In the genomic region with DNA sequence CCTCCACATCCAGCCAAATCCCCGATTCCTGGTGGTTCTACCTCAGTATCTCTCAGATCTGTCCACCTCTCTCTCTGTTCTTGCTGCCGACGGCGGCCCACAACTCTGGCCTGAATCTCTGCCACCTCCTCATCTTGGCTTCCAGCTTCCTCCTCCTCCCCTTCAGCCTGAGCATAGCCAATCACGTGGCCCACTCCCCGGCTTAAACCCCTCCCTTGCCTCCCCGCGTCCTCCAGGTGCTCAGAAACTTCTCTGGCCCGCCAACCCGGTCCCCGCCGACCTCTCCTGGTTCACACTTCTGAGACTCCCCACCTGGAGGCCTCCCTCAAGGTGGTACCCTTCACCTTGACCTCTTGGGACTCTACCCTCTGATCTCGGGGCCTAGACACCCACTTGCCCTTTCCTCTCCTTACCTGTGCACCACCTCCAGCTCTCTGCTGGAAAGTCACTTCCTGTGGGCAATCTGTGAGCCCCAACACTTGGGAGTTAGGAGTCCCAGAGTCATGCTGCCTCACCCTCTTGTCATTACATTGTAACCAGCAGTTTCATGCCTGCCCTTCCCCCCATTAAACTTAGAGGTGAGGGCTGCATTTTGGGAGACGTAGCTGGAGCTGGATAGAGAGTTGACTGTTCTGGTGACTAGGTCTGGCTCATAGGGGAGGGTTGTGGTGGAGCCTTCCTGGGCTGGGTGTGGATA, we compare ENCODE assay signal across 9 cellular contexts. TPM values are rescaled to one million over a fixed set of nuclear protein-coding genes. Genes with fewer than 3 reads are reported as not detected.
A peak's percentile ranks its signal among the peaks of the same experiment; 100 is the strongest.
DNase-seq lines count a peak whose midpoint lies in the region; ATAC-seq, FAIRE-seq and TF ChIP-seq lines count a peak whose summit lies in the region.
"Had no signal": no experiment of that assay in that cellular context is flagged by ENCODE, and none has a peak within 500 bp of the region (broad histone marks: within the 10 kb centered on the region; RNA-seq: fewer than 3 reads in every experiment).

No MANE protein-coding gene starts in this region.

- TF ChIP-seq POLR2A in H54 (IDR thresholded peaks at IDR 0.05; ENCODE audit: low read depth, low read length) (peak; percentile 79), right lobe of liver (IDR thresholded peaks at IDR 0.05) (peak; percentile 88)

- TF ChIP-seq CTCF in right lobe of liver (IDR thresholded peaks at IDR 0.05): no peak

- DNase-seq in DMS153 treated with DMSO at 0.1 percent for 48 hours (lab: John Stamatoyannopoulos, UW; ENCODE audit: unreplicated experiment): peak; percentile 75
- DNase-seq in H54 (ENCODE audit: insufficient read length, low spot score): peak; percentile 98
- DNase-seq in NCI-H2196 (lab: John Stamatoyannopoulos, UW; ENCODE audit: unreplicated experiment): peak; percentile 79
- peak; percentile 88 for DNase-seq in activated CD4-positive, alpha-beta T cell treated with anti-CD3 and anti-CD28 coated beads for 48 hours
- DNase-seq in dermis blood vessel endothelial cell: peak; percentile 79
- DNase-seq in right lobe of liver: peak; percentile 88 to 92 (median 89)
- peak in 2 of 3 donors; percentile 71 to 77 for DNase-seq in stimulated activated CD4-positive, alpha-beta T cell treated with anti-CD3 and anti-CD28 coated beads, TNF-alpha, amount 100 ng/mL, for 48 hours (ENCODE audit: low read depth in 3 of 3)

- H3K4me3 ChIP-seq in right lobe of liver: peak overlapping the region; percentile 62 to 74 (median 70)

- peak; percentile 62 for FAIRE-seq in H54 (lab: Jason Lieb, UNC)
- FAIRE-seq: endometrium had no signal

- ATAC-seq in right lobe of liver (peak; percentile 60 to 73 (median 69)), GM19328 (IDR thresholded peaks at IDR 0.05; ENCODE audit: unreplicated experiment) (no peak)

- H3K4me1 ChIP-seq in right lobe of liver: peaks cover 0 to 25% (median 7%) of the 10 kb centered on the region in 4 donors

- no peaks in the 10 kb centered on the region for H3K27me3 ChIP-seq in right lobe of liver

- 3% methylated on average over 13 of the region's 14 CpGs for WGBS in right lobe of liver (ENCODE audit: insufficient coverage, low coverage, low lambda C conversion rate, missing lambda C conversion rate)

- intact Hi-C loops in right lobe of liver (cut with DNase I): no loop called here

- H3K27ac ChIP-seq in right lobe of liver: peak overlapping the region; percentile 85 to 89 (median 88)

- H3K9me3 ChIP-seq in right lobe of liver: no peaks in the 10 kb centered on the region

- no peaks in the 10 kb centered on the region for H3K36me3 ChIP-seq in right lobe of liver

RNA-seq across cellular contexts. Expression of gene SET, which starts 4.5 kb away (rescaled TPM):
- total RNA-seq in dermis blood vessel endothelial cell (512 and 600 TPM in 2 replicates), right lobe of liver (100 to 1,000 TPM in 2 of 6 experiments, 10 to 100 TPM in 4; 57.4 to 110 (median 82.6) TPM)

RNA-seq across cellular contexts. Expression of gene PKN3, which starts 17.8 kb away (rescaled TPM):
- total RNA-seq in dermis blood vessel endothelial cell (12.9 and 26.9 TPM in 2 replicates), right lobe of liver (1 to 10 TPM in 5 of 6 experiments, under 1 TPM in 1; 0.81 to 4.9 (median 2.4) TPM)

RNA-seq across cellular contexts. Expression of gene DYNC2I2, which starts 27.8 kb away (rescaled TPM):
- total RNA-seq in dermis blood vessel endothelial cell (49.7 and 95.8 TPM in 2 replicates), right lobe of liver (10 to 100 TPM; 11.8 to 23.9 (median 18.8) TPM)

RNA-seq across cellular contexts. Expression of gene ZDHHC12, which starts 39.5 kb away (rescaled TPM):
- total RNA-seq in dermis blood vessel endothelial cell (41.0 and 104 TPM in 2 replicates), right lobe of liver (10 to 100 TPM; 14.1 to 46.1 (median 22.7) TPM)
